ENCODE assay signal across 1 cellular context in the genomic region with DNA sequence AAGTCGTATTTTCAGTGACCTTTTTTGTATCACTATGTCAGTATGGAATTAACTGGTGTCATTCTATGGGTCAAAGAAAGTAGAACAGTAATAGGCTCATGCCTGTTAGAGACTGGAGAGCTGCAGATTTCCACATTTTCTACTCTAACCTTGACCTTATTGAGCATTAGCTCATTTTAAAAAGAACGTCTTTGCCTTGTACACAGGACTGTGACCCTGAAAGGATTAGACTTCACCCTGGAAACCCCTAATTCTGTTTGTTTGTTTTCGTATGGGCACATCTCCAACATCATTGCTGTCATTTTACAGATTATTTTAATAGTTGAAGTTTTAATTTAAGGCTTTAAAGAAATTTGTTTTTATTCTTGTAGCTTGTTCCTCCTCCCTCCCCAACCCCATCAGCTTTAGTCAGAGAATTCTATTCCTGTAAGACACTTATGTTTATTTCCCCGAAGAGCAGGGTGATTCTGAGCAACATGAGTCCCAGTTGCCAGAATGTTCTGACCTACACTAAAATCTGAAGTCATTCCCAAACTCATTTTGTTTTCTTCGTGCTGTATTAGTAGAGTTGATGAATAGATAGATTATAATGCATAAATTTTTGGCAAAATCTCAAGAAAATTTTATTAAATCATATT.
A peak's percentile ranks its signal among the peaks of the same experiment; 100 is the strongest.
TF ChIP-seq lines count a peak whose summit lies in the region.

No MANE protein-coding gene starts in this region.

TF ChIP-seq in HepG2, 621 proteins besides CTCF, POLR2A, EP300 and RAD21 (continued from another document and continues in another):
- TF ChIP-seq, protein P1, sequence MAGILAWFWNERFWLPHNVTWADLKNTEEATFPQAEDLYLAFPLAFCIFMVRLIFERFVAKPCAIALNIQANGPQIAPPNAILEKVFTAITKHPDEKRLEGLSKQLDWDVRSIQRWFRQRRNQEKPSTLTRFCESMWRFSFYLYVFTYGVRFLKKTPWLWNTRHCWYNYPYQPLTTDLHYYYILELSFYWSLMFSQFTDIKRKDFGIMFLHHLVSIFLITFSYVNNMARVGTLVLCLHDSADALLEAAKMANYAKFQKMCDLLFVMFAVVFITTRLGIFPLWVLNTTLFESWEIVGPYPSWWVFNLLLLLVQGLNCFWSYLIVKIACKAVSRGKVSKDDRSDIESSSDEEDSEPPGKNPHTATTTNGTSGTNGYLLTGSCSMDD (CRISPR knock-in tag; IDR thresholded peaks at IDR 0.05): no peak
- TF ChIP-seq ZNF775 (CRISPR knock-in tag; IDR thresholded peaks at IDR 0.05; ENCODE audit: borderline replicate concordance) (no peak), ZNF605 (CRISPR knock-in tag; IDR thresholded peaks at IDR 0.05) (no peak), ZNF180 (CRISPR knock-in tag; IDR thresholded peaks at IDR 0.05; ENCODE audit: borderline replicate concordance, low read depth) (no peak), DMAP1 (CRISPR knock-in tag; IDR thresholded peaks at IDR 0.05) (no peak), EHMT2 (IDR thresholded peaks at IDR 0.05; ENCODE audit: borderline replicate concordance, low read depth, low read length) (no peak), SRSF1 (optimal IDR thresholded peaks at IDR 0.05; ENCODE audit: low read depth, low read length) (no peak), FOXP1 (IDR thresholded peaks at IDR 0.05) (no peak), FOXP1 (CRISPR knock-in tag; IDR thresholded peaks at IDR 0.05) (peak; percentile 69), BCL6 (CRISPR knock-in tag; IDR thresholded peaks at IDR 0.05) (peak; percentile 53; the same call in 1 of the 2 replicates), ZNF292 (CRISPR knock-in tag; IDR thresholded peaks at IDR 0.05; ENCODE audit: borderline replicate concordance, low read depth) (no peak), RCOR2 (CRISPR knock-in tag; IDR thresholded peaks at IDR 0.05) (0 out of 2 replicates have a peak, but pooled peaks have one; percentile 42), RORA (CRISPR knock-in tag; IDR thresholded peaks at IDR 0.05) (no peak), TOPORS (CRISPR knock-in tag; IDR thresholded peaks at IDR 0.05) (no peak), NCOA2 (CRISPR knock-in tag; IDR thresholded peaks at IDR 0.05) (peak; percentile 58; the same call in 1 of the 2 replicates), AHR (CRISPR knock-in tag; IDR thresholded peaks at IDR 0.05) (no peak), SOX6 (IDR thresholded peaks at IDR 0.05) (no peak), SOX6 (CRISPR knock-in tag; IDR thresholded peaks at IDR 0.05) (0 out of 2 replicates have a peak, but pooled peaks have one; percentile 17), ZMYM3 (CRISPR knock-in tag; IDR thresholded peaks at IDR 0.05) (no peak), ZNF335 (CRISPR knock-in tag; IDR thresholded peaks at IDR 0.05) (no peak), RARA (CRISPR knock-in tag; IDR thresholded peaks at IDR 0.05) (peak; percentile 82), POLR2AphosphoS5 (IDR thresholded peaks at IDR 0.05; ENCODE audit: low read depth, low read length) (no peak), ZFX (CRISPR knock-in tag; IDR thresholded peaks at IDR 0.05; ENCODE audit: low read depth) (no peak), XRCC5 (optimal IDR thresholded peaks at IDR 0.05; ENCODE audit: low read length) (no peak), POLR2G (IDR thresholded peaks at IDR 0.05; ENCODE audit: low read depth, low read length) (no peak), ZNF841 (CRISPR knock-in tag; IDR thresholded peaks at IDR 0.05; ENCODE audit: borderline replicate concordance) (no peak), NCOR1 (IDR thresholded peaks at IDR 0.05; ENCODE audit: borderline replicate concordance, low read length) (0 out of 2 replicates have a peak, but pooled peaks have one; percentile 34), HIVEP1 (CRISPR knock-in tag; IDR thresholded peaks at IDR 0.05) (no peak)
- TF ChIP-seq, protein P2, sequence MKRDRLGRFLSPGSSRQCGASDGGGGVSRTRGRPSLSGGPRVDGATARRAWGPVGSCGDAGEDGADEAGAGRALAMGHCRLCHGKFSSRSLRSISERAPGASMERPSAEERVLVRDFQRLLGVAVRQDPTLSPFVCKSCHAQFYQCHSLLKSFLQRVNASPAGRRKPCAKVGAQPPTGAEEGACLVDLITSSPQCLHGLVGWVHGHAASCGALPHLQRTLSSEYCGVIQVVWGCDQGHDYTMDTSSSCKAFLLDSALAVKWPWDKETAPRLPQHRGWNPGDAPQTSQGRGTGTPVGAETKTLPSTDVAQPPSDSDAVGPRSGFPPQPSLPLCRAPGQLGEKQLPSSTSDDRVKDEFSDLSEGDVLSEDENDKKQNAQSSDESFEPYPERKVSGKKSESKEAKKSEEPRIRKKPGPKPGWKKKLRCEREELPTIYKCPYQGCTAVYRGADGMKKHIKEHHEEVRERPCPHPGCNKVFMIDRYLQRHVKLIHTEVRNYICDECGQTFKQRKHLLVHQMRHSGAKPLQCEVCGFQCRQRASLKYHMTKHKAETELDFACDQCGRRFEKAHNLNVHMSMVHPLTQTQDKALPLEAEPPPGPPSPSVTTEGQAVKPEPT (CRISPR knock-in tag; IDR thresholded peaks at IDR 0.05; ENCODE audit: low read depth): no peak
- TF ChIP-seq, protein P3, sequence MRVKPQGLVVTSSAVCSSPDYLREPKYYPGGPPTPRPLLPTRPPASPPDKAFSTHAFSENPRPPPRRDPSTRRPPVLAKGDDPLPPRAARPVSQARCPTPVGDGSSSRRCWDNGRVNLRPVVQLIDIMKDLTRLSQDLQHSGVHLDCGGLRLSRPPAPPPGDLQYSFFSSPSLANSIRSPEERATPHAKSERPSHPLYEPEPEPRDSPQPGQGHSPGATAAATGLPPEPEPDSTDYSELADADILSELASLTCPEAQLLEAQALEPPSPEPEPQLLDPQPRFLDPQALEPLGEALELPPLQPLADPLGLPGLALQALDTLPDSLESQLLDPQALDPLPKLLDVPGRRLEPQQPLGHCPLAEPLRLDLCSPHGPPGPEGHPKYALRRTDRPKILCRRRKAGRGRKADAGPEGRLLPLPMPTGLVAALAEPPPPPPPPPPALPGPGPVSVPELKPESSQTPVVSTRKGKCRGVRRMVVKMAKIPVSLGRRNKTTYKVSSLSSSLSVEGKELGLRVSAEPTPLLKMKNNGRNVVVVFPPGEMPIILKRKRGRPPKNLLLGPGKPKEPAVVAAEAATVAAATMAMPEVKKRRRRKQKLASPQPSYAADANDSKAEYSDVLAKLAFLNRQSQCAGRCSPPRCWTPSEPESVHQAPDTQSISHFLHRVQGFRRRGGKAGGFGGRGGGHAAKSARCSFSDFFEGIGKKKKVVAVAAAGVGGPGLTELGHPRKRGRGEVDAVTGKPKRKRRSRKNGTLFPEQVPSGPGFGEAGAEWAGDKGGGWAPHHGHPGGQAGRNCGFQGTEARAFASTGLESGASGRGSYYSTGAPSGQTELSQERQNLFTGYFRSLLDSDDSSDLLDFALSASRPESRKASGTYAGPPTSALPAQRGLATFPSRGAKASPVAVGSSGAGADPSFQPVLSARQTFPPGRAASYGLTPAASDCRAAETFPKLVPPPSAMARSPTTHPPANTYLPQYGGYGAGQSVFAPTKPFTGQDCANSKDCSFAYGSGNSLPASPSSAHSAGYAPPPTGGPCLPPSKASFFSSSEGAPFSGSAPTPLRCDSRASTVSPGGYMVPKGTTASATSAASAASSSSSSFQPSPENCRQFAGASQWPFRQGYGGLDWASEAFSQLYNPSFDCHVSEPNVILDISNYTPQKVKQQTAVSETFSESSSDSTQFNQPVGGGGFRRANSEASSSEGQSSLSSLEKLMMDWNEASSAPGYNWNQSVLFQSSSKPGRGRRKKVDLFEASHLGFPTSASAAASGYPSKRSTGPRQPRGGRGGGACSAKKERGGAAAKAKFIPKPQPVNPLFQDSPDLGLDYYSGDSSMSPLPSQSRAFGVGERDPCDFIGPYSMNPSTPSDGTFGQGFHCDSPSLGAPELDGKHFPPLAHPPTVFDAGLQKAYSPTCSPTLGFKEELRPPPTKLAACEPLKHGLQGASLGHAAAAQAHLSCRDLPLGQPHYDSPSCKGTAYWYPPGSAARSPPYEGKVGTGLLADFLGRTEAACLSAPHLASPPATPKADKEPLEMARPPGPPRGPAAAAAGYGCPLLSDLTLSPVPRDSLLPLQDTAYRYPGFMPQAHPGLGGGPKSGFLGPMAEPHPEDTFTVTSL (CRISPR knock-in tag; IDR thresholded peaks at IDR 0.05; ENCODE audit: borderline replicate concordance): peak; percentile 71
- TF ChIP-seq, protein P4, sequence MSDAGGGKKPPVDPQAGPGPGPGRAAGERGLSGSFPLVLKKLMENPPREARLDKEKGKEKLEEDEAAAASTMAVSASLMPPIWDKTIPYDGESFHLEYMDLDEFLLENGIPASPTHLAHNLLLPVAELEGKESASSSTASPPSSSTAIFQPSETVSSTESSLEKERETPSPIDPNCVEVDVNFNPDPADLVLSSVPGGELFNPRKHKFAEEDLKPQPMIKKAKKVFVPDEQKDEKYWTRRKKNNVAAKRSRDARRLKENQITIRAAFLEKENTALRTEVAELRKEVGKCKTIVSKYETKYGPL (CRISPR knock-in tag; IDR thresholded peaks at IDR 0.05): no peak
- TF ChIP-seq, protein P5, sequence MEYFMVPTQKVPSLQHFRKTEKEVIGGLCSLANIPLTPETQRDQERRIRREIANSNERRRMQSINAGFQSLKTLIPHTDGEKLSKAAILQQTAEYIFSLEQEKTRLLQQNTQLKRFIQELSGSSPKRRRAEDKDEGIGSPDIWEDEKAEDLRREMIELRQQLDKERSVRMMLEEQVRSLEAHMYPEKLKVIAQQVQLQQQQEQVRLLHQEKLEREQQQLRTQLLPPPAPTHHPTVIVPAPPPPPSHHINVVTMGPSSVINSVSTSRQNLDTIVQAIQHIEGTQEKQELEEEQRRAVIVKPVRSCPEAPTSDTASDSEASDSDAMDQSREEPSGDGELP (IDR thresholded peaks at IDR 0.05; ENCODE audit: borderline replicate concordance, low read depth): no peak
- TF ChIP-seq, protein P6, sequence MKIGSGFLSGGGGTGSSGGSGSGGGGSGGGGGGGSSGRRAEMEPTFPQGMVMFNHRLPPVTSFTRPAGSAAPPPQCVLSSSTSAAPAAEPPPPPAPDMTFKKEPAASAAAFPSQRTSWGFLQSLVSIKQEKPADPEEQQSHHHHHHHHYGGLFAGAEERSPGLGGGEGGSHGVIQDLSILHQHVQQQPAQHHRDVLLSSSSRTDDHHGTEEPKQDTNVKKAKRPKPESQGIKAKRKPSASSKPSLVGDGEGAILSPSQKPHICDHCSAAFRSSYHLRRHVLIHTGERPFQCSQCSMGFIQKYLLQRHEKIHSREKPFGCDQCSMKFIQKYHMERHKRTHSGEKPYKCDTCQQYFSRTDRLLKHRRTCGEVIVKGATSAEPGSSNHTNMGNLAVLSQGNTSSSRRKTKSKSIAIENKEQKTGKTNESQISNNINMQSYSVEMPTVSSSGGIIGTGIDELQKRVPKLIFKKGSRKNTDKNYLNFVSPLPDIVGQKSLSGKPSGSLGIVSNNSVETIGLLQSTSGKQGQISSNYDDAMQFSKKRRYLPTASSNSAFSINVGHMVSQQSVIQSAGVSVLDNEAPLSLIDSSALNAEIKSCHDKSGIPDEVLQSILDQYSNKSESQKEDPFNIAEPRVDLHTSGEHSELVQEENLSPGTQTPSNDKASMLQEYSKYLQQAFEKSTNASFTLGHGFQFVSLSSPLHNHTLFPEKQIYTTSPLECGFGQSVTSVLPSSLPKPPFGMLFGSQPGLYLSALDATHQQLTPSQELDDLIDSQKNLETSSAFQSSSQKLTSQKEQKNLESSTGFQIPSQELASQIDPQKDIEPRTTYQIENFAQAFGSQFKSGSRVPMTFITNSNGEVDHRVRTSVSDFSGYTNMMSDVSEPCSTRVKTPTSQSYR (CRISPR knock-in tag; IDR thresholded peaks at IDR 0.05; ENCODE audit: borderline replicate concordance): peak; percentile 8; the same call in 1 of the 2 replicates
- TF ChIP-seq, protein P7, sequence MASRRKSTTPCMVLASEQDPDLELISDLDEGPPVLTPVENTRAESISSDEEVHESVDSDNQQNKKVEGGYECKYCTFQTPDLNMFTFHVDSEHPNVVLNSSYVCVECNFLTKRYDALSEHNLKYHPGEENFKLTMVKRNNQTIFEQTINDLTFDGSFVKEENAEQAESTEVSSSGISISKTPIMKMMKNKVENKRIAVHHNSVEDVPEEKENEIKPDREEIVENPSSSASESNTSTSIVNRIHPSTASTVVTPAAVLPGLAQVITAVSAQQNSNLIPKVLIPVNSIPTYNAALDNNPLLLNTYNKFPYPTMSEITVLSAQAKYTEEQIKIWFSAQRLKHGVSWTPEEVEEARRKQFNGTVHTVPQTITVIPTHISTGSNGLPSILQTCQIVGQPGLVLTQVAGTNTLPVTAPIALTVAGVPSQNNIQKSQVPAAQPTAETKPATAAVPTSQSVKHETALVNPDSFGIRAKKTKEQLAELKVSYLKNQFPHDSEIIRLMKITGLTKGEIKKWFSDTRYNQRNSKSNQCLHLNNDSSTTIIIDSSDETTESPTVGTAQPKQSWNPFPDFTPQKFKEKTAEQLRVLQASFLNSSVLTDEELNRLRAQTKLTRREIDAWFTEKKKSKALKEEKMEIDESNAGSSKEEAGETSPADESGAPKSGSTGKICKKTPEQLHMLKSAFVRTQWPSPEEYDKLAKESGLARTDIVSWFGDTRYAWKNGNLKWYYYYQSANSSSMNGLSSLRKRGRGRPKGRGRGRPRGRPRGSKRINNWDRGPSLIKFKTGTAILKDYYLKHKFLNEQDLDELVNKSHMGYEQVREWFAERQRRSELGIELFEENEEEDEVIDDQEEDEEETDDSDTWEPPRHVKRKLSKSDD (CRISPR knock-in tag; IDR thresholded peaks at IDR 0.05; ENCODE audit: low read depth): no peak
- TF ChIP-seq, protein P8, sequence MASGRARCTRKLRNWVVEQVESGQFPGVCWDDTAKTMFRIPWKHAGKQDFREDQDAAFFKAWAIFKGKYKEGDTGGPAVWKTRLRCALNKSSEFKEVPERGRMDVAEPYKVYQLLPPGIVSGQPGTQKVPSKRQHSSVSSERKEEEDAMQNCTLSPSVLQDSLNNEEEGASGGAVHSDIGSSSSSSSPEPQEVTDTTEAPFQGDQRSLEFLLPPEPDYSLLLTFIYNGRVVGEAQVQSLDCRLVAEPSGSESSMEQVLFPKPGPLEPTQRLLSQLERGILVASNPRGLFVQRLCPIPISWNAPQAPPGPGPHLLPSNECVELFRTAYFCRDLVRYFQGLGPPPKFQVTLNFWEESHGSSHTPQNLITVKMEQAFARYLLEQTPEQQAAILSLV (CRISPR knock-in tag; IDR thresholded peaks at IDR 0.05; ENCODE audit: borderline replicate concordance): no peak
- TF ChIP-seq, protein P9, sequence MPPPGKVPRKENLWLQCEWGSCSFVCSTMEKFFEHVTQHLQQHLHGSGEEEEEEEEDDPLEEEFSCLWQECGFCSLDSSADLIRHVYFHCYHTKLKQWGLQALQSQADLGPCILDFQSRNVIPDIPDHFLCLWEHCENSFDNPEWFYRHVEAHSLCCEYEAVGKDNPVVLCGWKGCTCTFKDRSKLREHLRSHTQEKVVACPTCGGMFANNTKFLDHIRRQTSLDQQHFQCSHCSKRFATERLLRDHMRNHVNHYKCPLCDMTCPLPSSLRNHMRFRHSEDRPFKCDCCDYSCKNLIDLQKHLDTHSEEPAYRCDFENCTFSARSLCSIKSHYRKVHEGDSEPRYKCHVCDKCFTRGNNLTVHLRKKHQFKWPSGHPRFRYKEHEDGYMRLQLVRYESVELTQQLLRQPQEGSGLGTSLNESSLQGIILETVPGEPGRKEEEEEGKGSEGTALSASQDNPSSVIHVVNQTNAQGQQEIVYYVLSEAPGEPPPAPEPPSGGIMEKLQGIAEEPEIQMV (CRISPR knock-in tag; IDR thresholded peaks at IDR 0.05; ENCODE audit: low read depth): no peak
- TF ChIP-seq, protein P10, sequence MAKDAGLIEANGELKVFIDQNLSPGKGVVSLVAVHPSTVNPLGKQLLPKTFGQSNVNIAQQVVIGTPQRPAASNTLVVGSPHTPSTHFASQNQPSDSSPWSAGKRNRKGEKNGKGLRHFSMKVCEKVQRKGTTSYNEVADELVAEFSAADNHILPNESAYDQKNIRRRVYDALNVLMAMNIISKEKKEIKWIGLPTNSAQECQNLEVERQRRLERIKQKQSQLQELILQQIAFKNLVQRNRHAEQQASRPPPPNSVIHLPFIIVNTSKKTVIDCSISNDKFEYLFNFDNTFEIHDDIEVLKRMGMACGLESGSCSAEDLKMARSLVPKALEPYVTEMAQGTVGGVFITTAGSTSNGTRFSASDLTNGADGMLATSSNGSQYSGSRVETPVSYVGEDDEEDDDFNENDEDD (CRISPR knock-in tag; IDR thresholded peaks at IDR 0.05; ENCODE audit: borderline replicate concordance): no peak
